ENCODE assay signal across 8 cellular contexts in genomic region chr18:21111351-21112139, GRCh38. TPM values are rescaled to one million over a fixed set of nuclear protein-coding genes. Genes with fewer than 3 reads are reported as not detected.
A peak's percentile ranks its signal among the peaks of the same experiment; 100 is the strongest.
DNase-seq lines count a peak whose midpoint lies in the region; ATAC-seq and TF ChIP-seq lines count a peak whose summit lies in the region.

ROCK1 (minus strand) TSS chr18:21111813; CDS start chr18:21110910, 903 bp downstream.

- H3K79me2 ChIP-seq in PC-9 (ENCODE audit: low read depth) = peaks cover 50% of the 10 kb centered on the region

- H3K9me2 ChIP-seq in PC-9 (ENCODE audit: insufficient read depth) = no peaks in the 10 kb centered on the region

- peak; percentile 79 for DNase-seq in DMS53 treated with DMSO at 0.1 percent for 48 hours (lab: John Stamatoyannopoulos, UW; ENCODE audit: unreplicated experiment)
- peak; percentile 93 for DNase-seq in KBM-7
- DNase-seq in PC-9 = peak; percentile 73 to 90
- peak; percentile 98 for DNase-seq in activated T-cell treated with anti-CD3 and anti-CD28 coated beads, Interleukin-2, amount 50 U/mL, for 1 hour
- DNase-seq in epithelial cell of proximal tubule (ENCODE audit: low read depth) = peak; percentile 49
- DNase-seq in mucosa of gallbladder (ENCODE audit: low spot score) = peak; percentile 98
- DNase-seq in stimulated activated CD8-positive, alpha-beta memory T cell treated with anti-CD3 and anti-CD28 coated beads, Interleukin-4, amount 100 ng/mL, for 24 hours (ENCODE audit: low read depth) = peak; percentile 99

- CTCF ChIA-PET in PC-9 (lab: Charles Lee) = interaction anchor here (0.7 kb wide), 1 partner anchor 73 kb away, joined by 3 read pairs; no protein-coding TSS in a partner anchor

- POLR2A ChIA-PET in PC-9 (lab: Charles Lee; ENCODE audit: unreplicated experiment) = no interaction called here

- H3K9me3 ChIP-seq in PC-9 (ENCODE audit: insufficient read depth, low read depth) = no peaks in the 10 kb centered on the region

- no TSS peak for BruUV-seq in PC-9 (replicated peaks; lab: Mats Ljungman, UMichigan)

- peak within 1 kb of the TSS; percentile 47 for H3K27ac ChIP-seq in PC-9

- peak within 1 kb of the TSS; percentile 95 for H2AFZ ChIP-seq in PC-9

- TF ChIP-seq CTCF in PC-9 (conservative IDR thresholded peaks at IDR 0.05) (no peak), epithelial cell of proximal tubule (conservative IDR thresholded peaks at IDR 0.05; ENCODE audit: low read depth, low read length) (no peak)

- H3K4me2 ChIP-seq in PC-9 = peak within 1 kb of the TSS; percentile 95

- peaks cover 27% of the 10 kb centered on the region for H3K4me1 ChIP-seq in PC-9 (replicated peaks; ENCODE audit: insufficient read depth)

- H3K36me3 ChIP-seq in PC-9 (ENCODE audit: low read depth) = no peaks in the 10 kb centered on the region

- intact Hi-C loops in PC-9 (cut with micrococcal nuclease; ENCODE audit: unreplicated experiment) = loop anchor here (5.0 kb wide), 1 partner anchor 34 kb away; no protein-coding TSS in a partner anchor

- H3F3A ChIP-seq in PC-9 (ENCODE audit: insufficient read depth, low read depth) = no peaks in the 10 kb centered on the region

- H3K27me3 ChIP-seq in PC-9 (ENCODE audit: insufficient read depth, low read depth) = no peaks in the 10 kb centered on the region

- in situ Hi-C loops in KBM-7 (cut with MboI; ENCODE audit: low pct_unique_long_range_greater_than_20kb, low sequenced_read_pairs) = no loop called here

- peaks cover 14% of the 10 kb centered on the region for H4K20me1 ChIP-seq in PC-9 (ENCODE audit: insufficient read depth)

- H3K4me3 ChIP-seq in PC-9 = peak within 1 kb of the TSS; percentile 90
- peak within 1 kb of the TSS; percentile 85 for H3K4me3 ChIP-seq in epithelial cell of proximal tubule (ENCODE audit: low read depth, low read length)

- ATAC-seq in GM21723 (IDR thresholded peaks at IDR 0.05; ENCODE audit: unreplicated experiment) = peak; percentile 92

RNA-seq across cellular contexts. Expression of gene ROCK1, which starts in this region (rescaled TPM):
- 17.7 and 26.8 TPM in 2 replicates for total RNA-seq in PC-9 (2021)
- total RNA-seq in epithelial cell of proximal tubule = 18.6 and 19.0 TPM in 2 replicates
- total RNA-seq in mucosa of gallbladder = 50.2 TPM

Comparison
In these comparisons a context has a peak if more than half of its experiments do, and no peak if none do; other contexts are left out.
1. Peak in every context shown above with its lines: DNase-seq, ATAC-seq, H3K4me3 ChIP-seq and H3K27ac ChIP-seq.
2. DNase-seq: peak in every context shown above with its lines; median percentile 99 in stimulated activated CD8-positive, alpha-beta memory T cell treated with anti-CD3 and anti-CD28 coated beads, Interleukin-4, amount 100 ng/mL, for 24 hours; 98 in activated T-cell treated with anti-CD3 and anti-CD28 coated beads, Interleukin-2, amount 50 U/mL, for 1 hour; 98 in mucosa of gallbladder; 93 in KBM-7; 82 in PC-9; 79 in DMS53 treated with DMSO at 0.1 percent for 48 hours; 49 in epithelial cell of proximal tubule.